ENCODE assay signal across 19 cellular contexts in genomic region chr21:22842875-22843274, GRCh38.
"Had no signal": no experiment of that assay in that cellular context is flagged by ENCODE, and none has a peak within 500 bp of the region (broad histone marks: within the 10 kb centered on the region; RNA-seq: fewer than 3 reads in every experiment).

No MANE protein-coding gene starts in this region.

- H3K4me1 ChIP-seq: body of pancreas, left ventricle myocardium inferior, tibial artery had no signal

- ATAC-seq: body of pancreas; esophagus mucosa; natural killer cell; stimulated activated effector memory CD8-positive, alpha-beta T cell treated with anti-CD3 and anti-CD28 coated beads, Interleukin-12 subunit alpha, Interleukin-12 subunit beta, amount 100 ng/mL, for 72 hours had no signal

- H3K4me1 Mint-ChIP-seq: activated CD4-positive, alpha-beta T cell treated with anti-CD3 and anti-CD28 coated beads, Interleukin-2, amount 10 ng/mL, durations not matched to agents 7 days and 5 days; memory B cell; natural killer cell; stimulated activated effector memory CD8-positive, alpha-beta T cell treated with anti-CD3 and anti-CD28 coated beads, Interleukin-12 subunit alpha, Interleukin-12 subunit beta, amount 100 ng/mL, for 72 hours had no signal

- DNase-seq: activated CD4-positive, alpha-beta T cell treated with anti-CD3 and anti-CD28 coated beads, Interleukin-2, amount 10 ng/mL, durations not matched to agents 7 days and 5 days; activated CD8-positive, alpha-beta memory T cell treated with anti-CD3 and anti-CD28 coated beads for 24 hours; activated gamma-delta T cell treated with Interleukin-2 at 50 U/mL for 16 hours; amygdala; body of pancreas; caudate nucleus; hippocampal formation; left ventricle myocardium inferior; natural killer cell; occipital lobe; tibial artery had no signal

- H3K27me3 Mint-ChIP-seq: activated CD4-positive, alpha-beta T cell treated with anti-CD3 and anti-CD28 coated beads, Interleukin-2, amount 10 ng/mL, durations not matched to agents 7 days and 5 days; activated naive CD8-positive, alpha-beta T cell; memory B cell had no signal

- H3K27me3 ChIP-seq: body of pancreas, tibial artery had no signal

- FAIRE-seq: colon, endometrium, keratinocyte, urothelium cell line had no signal

- H3K27ac ChIP-seq: body of pancreas, left ventricle myocardium inferior, tibial artery had no signal

- H3K4me3 Mint-ChIP-seq: activated CD4-positive, alpha-beta T cell treated with anti-CD3 and anti-CD28 coated beads, Interleukin-2, amount 10 ng/mL, durations not matched to agents 7 days and 5 days; activated naive CD8-positive, alpha-beta T cell; memory B cell; natural killer cell; stimulated activated effector memory CD8-positive, alpha-beta T cell treated with anti-CD3 and anti-CD28 coated beads, Interleukin-12 subunit alpha, Interleukin-12 subunit beta, amount 100 ng/mL, for 72 hours had no signal

- H3K36me3 ChIP-seq: left ventricle myocardium inferior, tibial artery had no signal

- H3K36me3 Mint-ChIP-seq: activated naive CD8-positive, alpha-beta T cell; memory B cell; stimulated activated effector memory CD8-positive, alpha-beta T cell treated with anti-CD3 and anti-CD28 coated beads, Interleukin-12 subunit alpha, Interleukin-12 subunit beta, amount 100 ng/mL, for 72 hours had no signal

- H3K27ac Mint-ChIP-seq: activated CD4-positive, alpha-beta T cell treated with anti-CD3 and anti-CD28 coated beads, Interleukin-2, amount 10 ng/mL, durations not matched to agents 7 days and 5 days; activated naive CD8-positive, alpha-beta T cell; memory B cell; natural killer cell; stimulated activated effector memory CD8-positive, alpha-beta T cell treated with anti-CD3 and anti-CD28 coated beads, Interleukin-12 subunit alpha, Interleukin-12 subunit beta, amount 100 ng/mL, for 72 hours had no signal

- H3K4me3 ChIP-seq: body of pancreas, left ventricle myocardium inferior, tibial artery had no signal

- H3K9me3 ChIP-seq: tibial artery had no signal
